ENCODE assay signal across 8 cellular contexts in genomic region chr2:119476301-119477117, GRCh38. TPM values are rescaled to one million over a fixed set of nuclear protein-coding genes. Genes with fewer than 3 reads are reported as not detected.
A peak's percentile ranks its signal among the peaks of the same experiment; 100 is the strongest.
DNase-seq lines count a peak whose midpoint lies in the region; ATAC-seq, FAIRE-seq and TF ChIP-seq lines count a peak whose summit lies in the region.

No MANE protein-coding gene starts in this region.

- H3K9me3 ChIP-seq in OCI-LY1 (ENCODE audit: low read length) (no peaks in the 10 kb centered on the region), body of pancreas (no peaks in the 10 kb centered on the region), iPS DF 6.9 (ENCODE audit: control insufficient read depth, insufficient read depth, low read length) (no peaks in the 10 kb centered on the region), small intestine (ENCODE audit: control insufficient read depth, low read depth) (no peaks in the 10 kb centered on the region)

- H3K4me3 ChIP-seq in OCI-LY1 (ENCODE audit: low read depth, low read length, poor library complexity, severe bottlenecking) (no peak overlapping the region), body of pancreas (no peak overlapping the region), iPS DF 6.9 (ENCODE audit: low read length) (no peak overlapping the region), small intestine (ENCODE audit: low read depth in 1 of 2, low read length in 2 of 2) (no peak overlapping the region)

- H3K27me3 ChIP-seq in OCI-LY1 (ENCODE audit: insufficient read depth, low read length) (no peaks in the 10 kb centered on the region), body of pancreas (no peaks in the 10 kb centered on the region), iPS DF 6.9 (ENCODE audit: control insufficient read depth, insufficient read depth, low read length) (no peaks in the 10 kb centered on the region), small intestine (ENCODE audit: control insufficient read depth in 2 of 2, insufficient read depth in 2 of 2, low read length in 2 of 2) (no peaks in the 10 kb centered on the region)

- no peaks in the 10 kb centered on the region for H3K4me1 ChIP-seq in OCI-LY1 (ENCODE audit: insufficient read depth, low read length, severe bottlenecking)
- H3K4me1 ChIP-seq in body of pancreas = peaks cover 33% of the 10 kb centered on the region
- H3K4me1 ChIP-seq in iPS DF 6.9 (ENCODE audit: control insufficient read depth, insufficient read depth, low read length) = no peaks in the 10 kb centered on the region
- no peaks in the 10 kb centered on the region for H3K4me1 ChIP-seq in small intestine (ENCODE audit: control insufficient read depth in 2 of 2, insufficient read depth in 1 of 2, low read depth in 1 of 2, low read length in 1 of 2)

- H3F3A ChIP-seq in OCI-LY1 (ENCODE audit: insufficient read depth, low read length) = no peaks in the 10 kb centered on the region

- no peaks in the 10 kb centered on the region for H3K79me2 ChIP-seq in OCI-LY1 (ENCODE audit: insufficient read depth, low read length)

- no peak overlapping the region for H3K9ac ChIP-seq in OCI-LY1 (ENCODE audit: low read length)

- TF ChIP-seq CTCF in D721Med (IDR thresholded peaks at IDR 0.05; ENCODE audit: insufficient read depth, missing control alignments) = peak; percentile 85
- peak; percentile 93 for TF ChIP-seq CTCF in OCI-LY1 (IDR thresholded peaks at IDR 0.05; ENCODE audit: low read length)
- TF ChIP-seq CTCF in body of pancreas (IDR thresholded peaks at IDR 0.05) = peak; percentile 93 to 99 (median 97)

- H2AFZ ChIP-seq in OCI-LY1 (ENCODE audit: low read length) = no peak overlapping the region

- FAIRE-seq in D721Med (lab: Jason Lieb, UNC) (no peak), GM19239 (lab: Jason Lieb, UNC) (peak; percentile 66), small intestine (lab: Jason Lieb, UNC) (no peak)

- H3K27ac ChIP-seq in OCI-LY1 (ENCODE audit: low read depth, low read length, poor library complexity, severe bottlenecking) = no peak overlapping the region
- peak overlapping the region; percentile 2 to 59 (median 46) for H3K27ac ChIP-seq in body of pancreas
- H3K27ac ChIP-seq in iPS DF 6.9 (ENCODE audit: low read length) = no peak overlapping the region
- H3K27ac ChIP-seq in small intestine (ENCODE audit: low read depth in 1 of 2, low read length in 1 of 2) = no peak overlapping the region

- H3K4me2 ChIP-seq in OCI-LY1 (ENCODE audit: low read length) = no peak overlapping the region

- H3K9me2 ChIP-seq in OCI-LY1 (ENCODE audit: low read depth, low read length) = no peaks in the 10 kb centered on the region

- DNase-seq in D721Med (ENCODE audit: insufficient read length, low spot score) (peak; percentile 68), GM19239 (ENCODE audit: insufficient read length, low spot score) (peak; percentile 67), body of pancreas (peak; percentile 68 to 82 (median 81)), iPS DF 6.9 (ENCODE audit: low read depth, low spot score) (peak; percentile 74), small intestine (peak; percentile 46)

- ATAC-seq in HG03520 (IDR thresholded peaks at IDR 0.05; ENCODE audit: unreplicated experiment) = peak; percentile 56
- peak; percentile 85 for ATAC-seq in body of pancreas
- ATAC-seq in HG03457 (IDR thresholded peaks at IDR 0.05; ENCODE audit: unreplicated experiment) = no peak

- peak in 2 of 3 donors; percentile 64 to 78 for TF ChIP-seq POLR2A in body of pancreas (IDR thresholded peaks at IDR 0.05)

- no peaks in the 10 kb centered on the region for H4K20me1 ChIP-seq in OCI-LY1 (ENCODE audit: insufficient read depth, low read length)

- intact Hi-C loops in body of pancreas (cut with DNase I) = no loop called here

- H3K36me3 ChIP-seq in OCI-LY1 (ENCODE audit: insufficient read depth, low read length) (no peaks in the 10 kb centered on the region), body of pancreas (replicated peaks in 1 of 2; ENCODE audit: insufficient read depth in 1 of 2, low read depth in 2 of 2) (no peaks in the 10 kb centered on the region), iPS DF 6.9 (ENCODE audit: control insufficient read depth, insufficient read depth, low read length) (no peaks in the 10 kb centered on the region), small intestine (ENCODE audit: control insufficient read depth in 2 of 2, insufficient read depth in 2 of 2, low read length in 2 of 2) (no peaks in the 10 kb centered on the region)

- WGBS in body of pancreas, 2 donors = 19 to 20% methylated on average over 15 to 20 of the region's 20 CpGs
- no CpG with 5 or more reads among the region's 20 CpGs for WGBS in iPS DF 6.9 (ENCODE audit: insufficient coverage, insufficient read length)
- WGBS in small intestine, 3 donors = 31 to 34% (median 33%) methylated on average over 20 of the region's 20 CpGs

RNA-seq across cellular contexts. Expression of gene TMEM37, which starts 44.9 kb away (rescaled TPM):
- 10 to 100 TPM; 19.1 to 22.1 TPM for total RNA-seq in body of pancreas
- 100 to 1,000 TPM in 1 of 3 donors, 10 to 100 TPM in 2; 43.2 to 124 (median 75.9) TPM for polyA plus RNA-seq in small intestine

RNA-seq across cellular contexts. Expression of gene SCTR, which starts 47.8 kb away (rescaled TPM):
- 100 to 1,000 TPM in 1 of 2 donors, 10 to 100 TPM in 1; 69.0 to 183 TPM for total RNA-seq in body of pancreas
- 10 to 100 TPM; 15.0 to 48.8 (median 43.5) TPM for polyA plus RNA-seq in small intestine

Comparison
In these comparisons a context has a peak if more than half of its experiments do, and no peak if none do; other contexts are left out.
1. H3K27ac ChIP-seq: peak in body of pancreas (4 of 4); none in OCI-LY1 (single experiment), iPS DF 6.9 (single experiment) and small intestine (0 of 2).
2. Peak in every context shown above with its lines, with median percentiles within 50 percentile points of each other: DNase-seq and CTCF ChIP-seq.